ENCODE assay signal across 18 cellular contexts in the genomic region with DNA sequence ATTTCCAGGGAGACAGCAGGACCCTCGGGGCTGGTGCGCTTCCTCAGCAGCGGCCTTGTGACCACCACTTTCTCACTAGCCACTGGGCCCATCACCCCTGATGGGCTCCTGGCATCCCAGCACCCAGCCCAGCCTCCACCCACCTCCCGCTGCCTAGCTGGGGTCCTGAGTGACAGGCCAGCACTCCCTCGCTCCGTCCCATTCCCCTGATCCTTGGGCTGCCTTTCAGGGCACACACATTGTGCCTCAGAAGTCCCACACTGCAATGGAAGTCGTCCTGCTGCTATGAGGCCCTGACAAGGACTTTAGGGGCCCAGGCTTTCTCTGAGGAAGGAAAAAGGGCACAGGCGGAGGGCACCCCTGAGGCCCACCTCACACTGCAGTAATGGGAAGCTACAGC. TPM values are rescaled to one million over a fixed set of nuclear protein-coding genes. Genes with fewer than 3 reads are reported as not detected.
A peak's percentile ranks its signal among the peaks of the same experiment; 100 is the strongest.
DNase-seq lines count a peak whose midpoint lies in the region; ATAC-seq and TF ChIP-seq lines count a peak whose summit lies in the region.
"Had no signal": no experiment of that assay in that cellular context is flagged by ENCODE, and none has a peak within 500 bp of the region (broad histone marks: within the 10 kb centered on the region; RNA-seq: fewer than 3 reads in every experiment).

No MANE protein-coding gene starts in this region.

- CTCF ChIA-PET in mammary epithelial cell (lab: Charles Lee; ENCODE audit: low non-redundant PET) = no interaction called here

- TF ChIP-seq CTCF in breast epithelium (IDR thresholded peaks at IDR 0.05) (no peak), mammary epithelial cell (conservative IDR thresholded peaks at IDR 0.05 in 1 of 2, IDR thresholded peaks at IDR 0.05 in 1 of 2; ENCODE audit: extremely low read depth in 1 of 2, insufficient read depth in 1 of 2, low read depth in 1 of 2, low read length in 2 of 2) (no peak), esophagus muscularis mucosa (IDR thresholded peaks at IDR 0.05) (no peak), testis (IDR thresholded peaks at IDR 0.05) (no peak)

- dilution Hi-C loops in mammary epithelial cell (cut with HindIII; ENCODE audit: low sequenced_read_pairs) = loop anchor here (10.0 kb wide), 1 partner anchor 68 kb away; no protein-coding TSS in a partner anchor

- no peak overlapping the region for H3K9ac ChIP-seq in mammary epithelial cell (ENCODE audit: insufficient read depth, low read length)
- H3K9ac ChIP-seq: BLaER1 treated with 17β-estradiol and CSF1 and Interleukin-3, amounts not matched to agents 10 nM and 100 nM had no signal

- 93% methylated on average over 5 of the region's 8 CpGs for WGBS in mammary epithelial cell (ENCODE audit: low coverage, missing lambda C conversion rate)
- 84% methylated on average over 8 of the region's 8 CpGs for WGBS in esophagus muscularis mucosa
- WGBS in testis, 2 donors = 86 to 97% methylated on average over 6 to 8 of the region's 8 CpGs

- in situ Hi-C loops in mammary epithelial cell (cut with MboI; ENCODE audit: low sequenced_read_pairs in 2 of 2) (no loop called here), KBM-7 (cut with MboI; ENCODE audit: low pct_unique_long_range_greater_than_20kb, low sequenced_read_pairs) (no loop called here)

- ATAC-seq in GM21515 (IDR thresholded peaks at IDR 0.05; ENCODE audit: unreplicated experiment) = no peak
- ATAC-seq: A549 had no signal

- H3K27ac ChIP-seq in breast epithelium (no peak overlapping the region), mammary epithelial cell (ENCODE audit: insufficient read depth, low read depth, low read length) (no peak overlapping the region), esophagus muscularis mucosa (replicated peaks in 1 of 4) (no peak overlapping the region), testis (no peak overlapping the region)
- H3K27ac ChIP-seq: A549; BLaER1 treated with 17β-estradiol and CSF1 and Interleukin-3, amounts not matched to agents 10 nM and 100 nM had no signal

- no peak for TF ChIP-seq EP300 in esophagus muscularis mucosa (IDR thresholded peaks at IDR 0.05)

- peak; percentile 9 to 38 for DNase-seq in breast epithelium (ENCODE audit: low spot score in 2 of 2)
- DNase-seq in mammary epithelial cell = no peak
- DNase-seq in esophagus muscularis mucosa (ENCODE audit: extremely low spot score) = peak; percentile 60
- peak; percentile 67 for DNase-seq in mesenteric fat pad (ENCODE audit: low spot score)
- peak; percentile 7 for DNase-seq in testis
- DNase-seq in KBM-7 = no peak
- DNase-seq in superior temporal gyrus (ENCODE audit: extremely low spot score) = no peak
- DNase-seq: DMS 273 treated with DMSO at 0.1 percent for 48 hours, GDM1, GOT3, NCI-H1417, NCI-H187 treated with DMSO at 0.1 percent for 48 hours, NCI-H446, NCI-H69, RPMI8226 had no signal

- H3K4me1 ChIP-seq in breast epithelium (no peaks in the 10 kb centered on the region), mammary epithelial cell (ENCODE audit: insufficient read depth, low read length) (peaks cover 10% of the 10 kb centered on the region), esophagus muscularis mucosa (peaks cover 12 to 24% (median 12%) of the 10 kb centered on the region in 4 donors), testis (no peaks in the 10 kb centered on the region)
- H3K4me1 ChIP-seq: A549 had no signal

- H2AFZ ChIP-seq in mammary epithelial cell (ENCODE audit: low read depth, low read length) = no peak overlapping the region

- TF ChIP-seq POLR2A in breast epithelium (IDR thresholded peaks at IDR 0.05) (no peak), esophagus muscularis mucosa (IDR thresholded peaks at IDR 0.05; ENCODE audit: low read depth) (no peak), testis (IDR thresholded peaks at IDR 0.05) (no peak)

- H3K36me3 ChIP-seq in breast epithelium (no peaks in the 10 kb centered on the region), mammary epithelial cell (ENCODE audit: insufficient read depth, low read length) (no peaks in the 10 kb centered on the region), esophagus muscularis mucosa (no peaks in the 10 kb centered on the region), testis (ENCODE audit: low read depth, missing control alignments) (no peaks in the 10 kb centered on the region)
- H3K36me3 ChIP-seq: BLaER1 treated with 17β-estradiol and CSF1 and Interleukin-3, amounts not matched to agents 10 nM and 100 nM had no signal

- no peaks in the 10 kb centered on the region for H4K20me1 ChIP-seq in mammary epithelial cell (ENCODE audit: insufficient read depth, low read length)

- H3K79me2 ChIP-seq in mammary epithelial cell (ENCODE audit: insufficient read depth, low read length) = no peaks in the 10 kb centered on the region

- H3K9me3 ChIP-seq in breast epithelium (peaks cover 0 to 8% of the 10 kb centered on the region in 2 donors), mammary epithelial cell (replicated peaks; ENCODE audit: insufficient read depth, low read length) (no peaks in the 10 kb centered on the region), esophagus muscularis mucosa (peaks cover 0 to 7% (median 0%) of the 10 kb centered on the region in 4 donors), testis (no peaks in the 10 kb centered on the region)

- no peak overlapping the region for H3K4me3 ChIP-seq in breast epithelium
- H3K4me3 ChIP-seq in mammary epithelial cell (replicated peaks in 1 of 3; ENCODE audit: insufficient read depth in 1 of 3, low read depth in 2 of 3, low read length in 3 of 3) = no peak overlapping the region
- H3K4me3 ChIP-seq in esophagus muscularis mucosa = no peak overlapping the region
- no peak overlapping the region for H3K4me3 ChIP-seq in testis
- H3K4me3 ChIP-seq: A549; BLaER1 treated with 17β-estradiol and CSF1 and Interleukin-3, amounts not matched to agents 10 nM and 100 nM had no signal

- intact Hi-C loops in breast epithelium (cut with DNase I; ENCODE audit: low total_unique reads) = no loop called here
- intact Hi-C loops in mammary epithelial cell (cut with micrococcal nuclease) = no loop called here
- intact Hi-C loops in esophagus muscularis mucosa (cut with DNase I) = no loop called here
- intact Hi-C loops in testis (cut with DNase I; ENCODE audit: low total_unique reads) = no loop called here

- H3K4me2 ChIP-seq in mammary epithelial cell (ENCODE audit: insufficient read depth, low read depth, low read length) = no peak overlapping the region
- H3K4me2 ChIP-seq: A549; BLaER1 treated with 17β-estradiol and CSF1 and Interleukin-3, amounts not matched to agents 10 nM and 100 nM had no signal

- H3K27me3 ChIP-seq in breast epithelium (no peaks in the 10 kb centered on the region), mammary epithelial cell (ENCODE audit: insufficient read depth, low read length) (no peaks in the 10 kb centered on the region), esophagus muscularis mucosa (peaks cover 0 to 9% (median 0%) of the 10 kb centered on the region in 4 donors), testis (no peaks in the 10 kb centered on the region)

- no TSS peak for BruUV-seq in mammary epithelial cell (replicated peaks; lab: Mats Ljungman, UMichigan)

RNA-seq across cellular contexts. Expression of a gene that starts 12.4 kb away (rescaled TPM):
- 1 to 10 TPM in 2 of 3 donors, not detected in 1; 2.0 to 9.2 TPM for total RNA-seq in breast epithelium
- total RNA-seq in mammary epithelial cell = under 1 TPM; 0.33 to 0.64 TPM
- 4.9 TPM for polyA plus RNA-seq in mammary epithelial cell
- polyA minus RNA-seq in mammary epithelial cell = 4.2 TPM
- 1 to 10 TPM in 3 of 4 donors, under 1 TPM in 1; 0.50 to 2.0 (median 1.2) TPM for total RNA-seq in esophagus muscularis mucosa
- 1.2 TPM for total RNA-seq in mesenteric fat pad
- 10 to 100 TPM; 12.1 to 12.5 TPM for total RNA-seq in testis
- polyA plus RNA-seq in testis (ENCODE audit: insufficient read depth, low read depth, low replicate concordance) = 4.0 TPM

Comparison
In these comparisons a context has a peak if more than half of its experiments do, and no peak if none do; other contexts are left out.
1. DNase-seq: peak in breast epithelium (2 of 2), esophagus muscularis mucosa (single experiment), mesenteric fat pad (single experiment) and testis (single experiment); none in mammary epithelial cell (single experiment), KBM-7 (single experiment) and superior temporal gyrus (single experiment).